In the genomic region with DNA sequence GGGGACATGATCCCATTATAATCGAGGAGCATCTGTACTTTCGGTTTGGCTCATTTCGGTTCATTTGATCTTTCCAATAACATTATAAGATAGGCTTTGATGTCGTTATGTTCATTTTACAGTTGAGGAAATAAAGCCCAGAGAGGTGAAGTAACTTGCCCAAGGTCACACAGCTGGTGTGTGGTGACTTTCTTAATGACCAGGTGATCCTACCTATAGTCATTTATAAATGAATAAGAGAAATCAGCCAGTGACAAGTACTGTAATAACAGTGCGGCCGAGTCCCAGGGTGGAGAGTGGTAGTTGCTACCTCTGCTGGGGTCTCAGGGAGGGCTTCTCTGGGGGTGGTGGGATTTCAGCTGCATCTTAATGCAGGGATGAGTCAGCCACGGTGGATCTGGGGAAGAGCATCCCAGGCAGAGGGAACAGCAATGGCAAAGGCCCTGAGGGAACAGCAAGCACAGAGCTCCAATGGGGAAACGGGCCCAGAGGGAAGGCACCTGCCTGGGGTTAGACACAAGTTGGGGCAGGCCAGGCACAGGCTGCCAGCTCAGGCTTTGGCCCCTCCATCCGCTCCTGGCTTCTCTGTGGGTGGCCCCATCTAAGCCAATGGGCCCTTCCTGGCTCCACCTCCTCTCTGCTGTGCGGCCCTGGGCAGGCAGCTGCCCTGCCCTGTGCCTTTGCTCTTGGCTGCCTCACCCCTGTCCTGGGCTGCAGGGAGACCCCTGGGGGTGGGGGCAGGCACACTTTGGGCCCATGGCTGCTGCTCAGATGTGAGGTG, we compare ENCODE assay signal across 1 cellular context.
TF ChIP-seq lines count a peak whose summit lies in the region.

No MANE protein-coding gene starts in this region.

TF ChIP-seq in IMR-90, 13 proteins besides CTCF, POLR2A, EP300 and RAD21:
- TF ChIP-seq CEBPB (IDR thresholded peaks at IDR 0.05; ENCODE audit: low read depth, low read length): no peak
- no peak for TF ChIP-seq ELK1 (IDR thresholded peaks at IDR 0.05; ENCODE audit: borderline replicate concordance, low read depth, low read length)
- no peak for TF ChIP-seq BHLHE40 (IDR thresholded peaks at IDR 0.05; ENCODE audit: low read depth, low read length)
- TF ChIP-seq MAFK (IDR thresholded peaks at IDR 0.05; ENCODE audit: low read depth, low read length): no peak
- TF ChIP-seq RCOR1 (IDR thresholded peaks at IDR 0.05; ENCODE audit: insufficient replicate concordance, low read length): no peak
- TF ChIP-seq SMC3 (IDR thresholded peaks at IDR 0.05; ENCODE audit: low read depth, low read length): no peak
- TF ChIP-seq MAZ (IDR thresholded peaks at IDR 0.05; ENCODE audit: borderline replicate concordance, low read depth, low read length): no peak
- no peak for TF ChIP-seq MXI1 (IDR thresholded peaks at IDR 0.05; ENCODE audit: borderline replicate concordance, low read depth, low read length)
- TF ChIP-seq, protein P1, sequence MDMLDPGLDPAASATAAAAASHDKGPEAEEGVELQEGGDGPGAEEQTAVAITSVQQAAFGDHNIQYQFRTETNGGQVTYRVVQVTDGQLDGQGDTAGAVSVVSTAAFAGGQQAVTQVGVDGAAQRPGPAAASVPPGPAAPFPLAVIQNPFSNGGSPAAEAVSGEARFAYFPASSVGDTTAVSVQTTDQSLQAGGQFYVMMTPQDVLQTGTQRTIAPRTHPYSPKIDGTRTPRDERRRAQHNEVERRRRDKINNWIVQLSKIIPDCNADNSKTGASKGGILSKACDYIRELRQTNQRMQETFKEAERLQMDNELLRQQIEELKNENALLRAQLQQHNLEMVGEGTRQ (IDR thresholded peaks at IDR 0.05; ENCODE audit: low read depth, low read length): no peak
- TF ChIP-seq NFE2L2 (IDR thresholded peaks at IDR 0.05; ENCODE audit: low read depth, low read length): no peak
- TF ChIP-seq RFX5 (IDR thresholded peaks at IDR 0.05; ENCODE audit: low read depth, low read length): no peak
- TF ChIP-seq CHD1 (IDR thresholded peaks at IDR 0.05; ENCODE audit: low read depth, low read length): no peak
- TF ChIP-seq FOS (IDR thresholded peaks at IDR 0.05; ENCODE audit: low read depth, low read length): no peak
